Comparison of ENCODE assay signal across 13 cellular contexts in the genomic region with DNA sequence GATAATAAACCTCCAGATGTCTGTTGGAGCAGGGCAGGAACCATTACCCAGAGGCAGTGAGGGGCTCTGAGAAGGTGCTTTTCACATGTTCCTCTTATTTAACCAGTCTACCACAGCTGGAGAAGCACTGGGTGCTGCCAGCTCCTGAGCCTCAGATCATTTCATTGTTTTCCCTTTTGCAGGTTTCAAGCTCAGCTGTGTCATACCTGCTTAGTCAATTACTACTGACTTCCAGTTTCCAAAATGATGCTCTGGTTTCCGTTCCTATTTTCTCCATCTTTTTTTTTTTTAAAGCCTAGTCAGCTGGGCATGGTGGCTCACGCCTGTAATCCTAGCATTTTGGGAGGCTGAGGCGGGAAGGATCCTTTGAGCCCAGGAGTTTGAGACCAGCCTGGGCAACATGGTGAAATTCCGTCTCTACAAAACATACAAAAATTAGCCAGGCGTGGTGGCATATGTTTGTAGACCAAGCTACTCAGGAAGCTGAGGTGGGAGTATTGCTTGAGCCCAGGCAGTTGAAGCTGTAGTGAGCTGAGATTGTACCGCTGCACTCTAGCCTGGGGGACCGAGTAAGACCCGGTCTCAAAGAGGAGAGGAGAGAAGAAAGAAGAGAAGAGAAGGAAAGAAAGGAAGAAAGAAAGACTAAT. TPM values are rescaled to one million over a fixed set of nuclear protein-coding genes. Genes with fewer than 3 reads are reported as not detected.
DNase-seq lines count a peak whose midpoint lies in the region; ATAC-seq and FAIRE-seq lines count a peak whose summit lies in the region.
"Had no signal": no experiment of that assay in that cellular context is flagged by ENCODE, and none has a peak within 500 bp of the region (broad histone marks: within the 10 kb centered on the region; RNA-seq: fewer than 3 reads in every experiment).

No MANE protein-coding gene starts in this region.

- peak overlapping the region; percentile 51 for H3K4me3 Mint-ChIP-seq in activated CD8-positive, alpha-beta memory T cell treated with anti-CD3 and anti-CD28 coated beads, Interleukin-2, amount 10 ng/mL, durations not matched to agents 7 days and 5 days
- H3K4me3 Mint-ChIP-seq in stimulated activated effector memory CD8-positive, alpha-beta T cell treated with anti-CD3 and anti-CD28 coated beads, Interleukin-12 subunit alpha, Interleukin-12 subunit beta, amount 100 ng/mL, for 72 hours, result peak overlapping the region; percentile 73
- H3K4me3 Mint-ChIP-seq: H9 had no signal

- no peak for FAIRE-seq in RCC 7860 (lab: Jason Lieb, UNC)
- FAIRE-seq: colon, keratinocyte, TTC549 had no signal

- DNase-seq in activated CD8-positive, alpha-beta memory T cell treated with anti-CD3 and anti-CD28 coated beads, Interleukin-2, amount 10 ng/mL, durations not matched to agents 7 days and 5 days, result no peak
- DNase-seq in activated CD8-positive, alpha-beta memory T cell treated with anti-CD3 and anti-CD28 coated beads, Interleukin-2, amount 50 U/mL, for 48 hours, result no peak
- peak; percentile 46 for DNase-seq in activated naive CD4-positive, alpha-beta T cell treated with anti-CD3 and anti-CD28 coated beads, Interleukin-2, amount 50 U/mL, for 16 hours
- DNase-seq in stimulated activated effector memory CD8-positive, alpha-beta T cell treated with anti-CD3 and anti-CD28 coated beads, Interleukin-12 subunit alpha, Interleukin-12 subunit beta, amount 100 ng/mL, for 72 hours (ENCODE audit: low spot score in 2 of 2), result no peak
- no peak for DNase-seq in NK-92 treated with Interleukin-12 subunit alpha and Interleukin-12 subunit beta, amount 100 ng/mL, for 24 hours (lab: John Stamatoyannopoulos, UW)
- DNase-seq in RCC 7860 (ENCODE audit: low spot score) (no peak), NCI-H2196 treated with DMSO at 0.1 percent for 48 hours (lab: John Stamatoyannopoulos, UW; ENCODE audit: unreplicated experiment) (no peak)
- DNase-seq: H9, NCI-H2107 had no signal

- CTCF ChIA-PET in activated CD8-positive, alpha-beta memory T cell treated with anti-CD3 and anti-CD28 coated beads, Interleukin-2, amount 10 ng/mL, durations not matched to agents 7 days and 5 days (lab: Charles Lee), result interaction anchor here (0.6 to 32.1 kb wide), 9 partner anchors 9 to 197 kb away, joined by 3 to 936 read pairs (median 4); a partner anchor contains a TSS

- peaks cover 59% of the 10 kb centered on the region for H3K36me3 Mint-ChIP-seq in activated CD8-positive, alpha-beta memory T cell treated with anti-CD3 and anti-CD28 coated beads, Interleukin-2, amount 10 ng/mL, durations not matched to agents 7 days and 5 days
- peaks cover 100% of the 10 kb centered on the region for H3K36me3 Mint-ChIP-seq in stimulated activated effector memory CD8-positive, alpha-beta T cell treated with anti-CD3 and anti-CD28 coated beads, Interleukin-12 subunit alpha, Interleukin-12 subunit beta, amount 100 ng/mL, for 72 hours

- peaks cover 76% of the 10 kb centered on the region for H3K4me1 Mint-ChIP-seq in activated CD8-positive, alpha-beta memory T cell treated with anti-CD3 and anti-CD28 coated beads, Interleukin-2, amount 10 ng/mL, durations not matched to agents 7 days and 5 days
- H3K4me1 Mint-ChIP-seq in stimulated activated effector memory CD8-positive, alpha-beta T cell treated with anti-CD3 and anti-CD28 coated beads, Interleukin-12 subunit alpha, Interleukin-12 subunit beta, amount 100 ng/mL, for 72 hours, result peaks cover 62% of the 10 kb centered on the region

- no peak for ATAC-seq in activated CD8-positive, alpha-beta memory T cell treated with anti-CD3 and anti-CD28 coated beads, Interleukin-2, amount 10 ng/mL, durations not matched to agents 7 days and 5 days
- peak; percentile 42 for ATAC-seq in HG03135 (IDR thresholded peaks at IDR 0.05; ENCODE audit: unreplicated experiment)
- ATAC-seq in stimulated activated effector memory CD8-positive, alpha-beta T cell treated with anti-CD3 and anti-CD28 coated beads, Interleukin-12 subunit alpha, Interleukin-12 subunit beta, amount 100 ng/mL, for 72 hours, result no peak

- peak overlapping the region; percentile 88 for H3K27ac Mint-ChIP-seq in activated CD8-positive, alpha-beta memory T cell treated with anti-CD3 and anti-CD28 coated beads, Interleukin-2, amount 10 ng/mL, durations not matched to agents 7 days and 5 days
- peak overlapping the region; percentile 92 for H3K27ac Mint-ChIP-seq in stimulated activated effector memory CD8-positive, alpha-beta T cell treated with anti-CD3 and anti-CD28 coated beads, Interleukin-12 subunit alpha, Interleukin-12 subunit beta, amount 100 ng/mL, for 72 hours
- H3K27ac Mint-ChIP-seq: H9 had no signal

- no peaks in the 10 kb centered on the region for H3K27me3 Mint-ChIP-seq in activated CD8-positive, alpha-beta memory T cell treated with anti-CD3 and anti-CD28 coated beads, Interleukin-2, amount 10 ng/mL, durations not matched to agents 7 days and 5 days

- no peaks in the 10 kb centered on the region for H3K9me3 Mint-ChIP-seq in activated CD8-positive, alpha-beta memory T cell treated with anti-CD3 and anti-CD28 coated beads, Interleukin-2, amount 10 ng/mL, durations not matched to agents 7 days and 5 days (ENCODE audit: low read depth)
- H3K9me3 Mint-ChIP-seq in stimulated activated effector memory CD8-positive, alpha-beta T cell treated with anti-CD3 and anti-CD28 coated beads, Interleukin-12 subunit alpha, Interleukin-12 subunit beta, amount 100 ng/mL, for 72 hours, result no peaks in the 10 kb centered on the region
- H3K9me3 Mint-ChIP-seq: H9 had no signal

RNA-seq across cellular contexts. Expression of a gene that starts 6.7 kb away (rescaled TPM):
- total RNA-seq in activated CD8-positive, alpha-beta memory T cell treated with anti-CD3 and anti-CD28 coated beads, Interleukin-2, amount 10 ng/mL, durations not matched to agents 7 days and 5 days, result 100 to 1,000 TPM; 165 to 184 TPM

RNA-seq across cellular contexts. Expression of a gene that starts 8.6 kb away (rescaled TPM):
- 10 to 100 TPM in 1 of 2 experiments, 1 to 10 TPM in 1; 10.0 to 62.7 TPM for total RNA-seq in activated CD8-positive, alpha-beta memory T cell treated with anti-CD3 and anti-CD28 coated beads, Interleukin-2, amount 10 ng/mL, durations not matched to agents 7 days and 5 days

RNA-seq across cellular contexts. Expression of a gene that starts 15.6 kb away (rescaled TPM):
- total RNA-seq in activated CD8-positive, alpha-beta memory T cell treated with anti-CD3 and anti-CD28 coated beads, Interleukin-2, amount 10 ng/mL, durations not matched to agents 7 days and 5 days, result 1,000 to 10,000 TPM; 1,499 to 1,522 TPM

RNA-seq across cellular contexts. Expression of a gene that starts 18.7 kb away (rescaled TPM):
- 10 to 100 TPM; 67.4 to 83.9 TPM for total RNA-seq in activated CD8-positive, alpha-beta memory T cell treated with anti-CD3 and anti-CD28 coated beads, Interleukin-2, amount 10 ng/mL, durations not matched to agents 7 days and 5 days

RNA-seq across cellular contexts. Expression of a gene that starts 45.0 kb away (rescaled TPM):
- total RNA-seq in activated CD8-positive, alpha-beta memory T cell treated with anti-CD3 and anti-CD28 coated beads, Interleukin-2, amount 10 ng/mL, durations not matched to agents 7 days and 5 days, result 10 to 100 TPM; 30.2 to 36.4 TPM
